Comparison of ENCODE assay signal across 16 cellular contexts in genomic region chr17:70100983-70101382, GRCh38. TPM values are rescaled to one million over a fixed set of nuclear protein-coding genes. Genes with fewer than 3 reads are reported as not detected.
DNase-seq lines count a peak whose midpoint lies in the region; ATAC-seq and TF ChIP-seq lines count a peak whose summit lies in the region.
"Had no signal": no experiment of that assay in that cellular context is flagged by ENCODE, and none has a peak within 500 bp of the region (broad histone marks: within the 10 kb centered on the region; RNA-seq: fewer than 3 reads in every experiment).

No MANE protein-coding gene starts in this region.

- DNase-seq in DMS 273 treated with DMSO at 0.1 percent for 48 hours (lab: John Stamatoyannopoulos, UW) (peak; percentile 17), HS-5 (ENCODE audit: low read depth) (peak; percentile 9), myocyte (ENCODE audit: low read depth) (peak; percentile 73), DMS79 treated with DMSO at 0.1 percent for 48 hours (lab: John Stamatoyannopoulos, UW) (no peak), NCI-H1092 treated with DMSO at 0.1 percent for 48 hours (lab: John Stamatoyannopoulos, UW) (no peak)
- DNase-seq: activated naive CD4-positive, alpha-beta T cell treated with anti-CD3 and anti-CD28 coated beads, Interleukin-2, amount 50 U/mL, for 16 hours; body of pancreas; CD8-positive, alpha-beta memory T cell; H9; NCI-H226; psoas muscle; RPMI8226 had no signal

- ATAC-seq in SK-N-SH treated with all-trans-retinoic acid at 6 μM for 48 hours: 0 out of 3 replicates have a peak, but pooled peaks have one; percentile 53
- ATAC-seq in GM21619 (IDR thresholded peaks at IDR 0.05; ENCODE audit: unreplicated experiment): no peak
- ATAC-seq: body of pancreas, psoas muscle had no signal

TF ChIP-seq in SK-N-SH treated with all-trans-retinoic acid at 6 μM for 48 hours, 23 proteins besides CTCF, POLR2A, EP300 and RAD21:
- TF ChIP-seq ZNF565 (CRISPR knock-in tag; conservative IDR thresholded peaks at IDR 0.05; ENCODE audit: low read depth) (no peak), BACH2 (CRISPR knock-in tag; IDR thresholded peaks at IDR 0.05; ENCODE audit: borderline replicate concordance) (no peak), RARB (CRISPR knock-in tag; IDR thresholded peaks at IDR 0.05) (no peak), POU6F1 (CRISPR knock-in tag; IDR thresholded peaks at IDR 0.05; ENCODE audit: borderline replicate concordance, low read depth) (no peak), ISL1 (CRISPR knock-in tag; IDR thresholded peaks at IDR 0.05) (no peak), CREB5 (CRISPR knock-in tag; IDR thresholded peaks at IDR 0.05; ENCODE audit: low read depth) (no peak), PATZ1 (CRISPR knock-in tag; IDR thresholded peaks at IDR 0.05; ENCODE audit: borderline replicate concordance) (no peak), ZFP30 (CRISPR knock-in tag; IDR thresholded peaks at IDR 0.05) (no peak), ZNF70 (CRISPR knock-in tag; IDR thresholded peaks at IDR 0.05) (no peak), CSRNP3 (CRISPR knock-in tag; IDR thresholded peaks at IDR 0.05) (no peak), TSHZ2 (CRISPR knock-in tag; IDR thresholded peaks at IDR 0.05) (no peak), ZNF8 (CRISPR knock-in tag; IDR thresholded peaks at IDR 0.05) (no peak)
TF ChIP-seq in SK-N-SH treated with all-trans-retinoic acid at 6 μM for 48 hours: peak in this region for 0.

RNA-seq across cellular contexts. Expression of gene KCNJ16, which starts 26.0 kb away (rescaled TPM):
- total RNA-seq in myocyte: not detected in 2 replicates
- polyA plus RNA-seq in myocyte (2012): 0.01 TPM
- total RNA-seq: CD8-positive, alpha-beta memory T cell; fibroblast of villous mesenchyme; H9; psoas muscle; T-helper 1 cell treated with Interleukin-12 subunit alpha and Interleukin-12 subunit beta and Interleukin-4 antibody, amounts not matched to agents 30 ng/mL and 1 ng/mL, for 36 hours had no signal
- polyA plus RNA-seq: CD8-positive, alpha-beta memory T cell had no signal

Comparison
In these comparisons a context has a peak if more than half of its experiments do, and no peak if none do; other contexts are left out.
1. DNase-seq: peak in DMS 273 treated with DMSO at 0.1 percent for 48 hours (single experiment), HS-5 (single experiment) and myocyte (single experiment); none in DMS79 treated with DMSO at 0.1 percent for 48 hours (single experiment) and NCI-H1092 treated with DMSO at 0.1 percent for 48 hours (single experiment).